In genomic region chr2:237352279-237352845, GRCh38 we compare ENCODE assay signal across 29 cellular contexts.
DNase-seq lines count a peak whose midpoint lies in the region; ATAC-seq and TF ChIP-seq lines count a peak whose summit lies in the region.
"Had no signal": no experiment of that assay in that cellular context is flagged by ENCODE, and none has a peak within 500 bp of the region (broad histone marks: within the 10 kb centered on the region; RNA-seq: fewer than 3 reads in every experiment).

No MANE protein-coding gene starts in this region.

- H2AK5ac ChIP-seq in neuronal stem cell (ENCODE audit: low read depth, low read length), result no peak overlapping the region

- no peaks in the 10 kb centered on the region for H3F3A ChIP-seq in SK-N-SH (replicated peaks; ENCODE audit: insufficient read depth)

- WGBS in SK-N-SH (ENCODE audit: low lambda C conversion rate), result 63% methylated on average over 4 of the region's 6 CpGs
- WGBS in esophagus squamous epithelium, 2 donors, result 51 to 75% methylated on average over 4 to 5 of the region's 6 CpGs
- WGBS in neuronal stem cell (ENCODE audit: extremely low coverage in 2 of 2, insufficient read length in 2 of 2, insufficient replicate concordance in 1 of 2), 2 donors, result no CpG with 5 or more reads among the region's 6 CpGs

- TF ChIP-seq POLR2A in esophagus squamous epithelium (IDR thresholded peaks at IDR 0.05) (no peak), uterus (IDR thresholded peaks at IDR 0.05) (no peak)

- no peak overlapping the region for H3K4me3 ChIP-seq in SK-N-SH (ENCODE audit: low read depth in 2 of 2, low read length in 1 of 2)
- H3K4me3 ChIP-seq in esophagus squamous epithelium, result no peak overlapping the region
- no peak overlapping the region for H3K4me3 ChIP-seq in neuronal stem cell (ENCODE audit: low read length in 2 of 2)
- H3K4me3 ChIP-seq in uterus, result no peak overlapping the region
- H3K4me3 ChIP-seq: lower lobe of right lung, right lobe of liver, tibial nerve had no signal

- no peak for TF ChIP-seq RAD21 in SK-N-SH (IDR thresholded peaks at IDR 0.05; ENCODE audit: low read length)

- intact Hi-C loops in esophagus squamous epithelium (cut with DNase I), result no loop called here
- intact Hi-C loops in uterus (cut with DNase I; ENCODE audit: low total_unique reads), result no loop called here
- intact Hi-C loops in posterior cingulate gyrus (cut with DNase I), result no loop called here

- no peak overlapping the region for H3K18ac ChIP-seq in neuronal stem cell (ENCODE audit: low read length)

- TF ChIP-seq CTCF in SK-N-SH (IDR thresholded peaks at IDR 0.05) (no peak), esophagus squamous epithelium (IDR thresholded peaks at IDR 0.05) (no peak), uterus (IDR thresholded peaks at IDR 0.05) (no peak)

- POLR2A ChIA-PET in SK-N-SH (lab: Yijun Ruan, JAX), result no interaction called here

- no peak for TF ChIP-seq EP300 in SK-N-SH (IDR thresholded peaks at IDR 0.05; ENCODE audit: borderline replicate concordance in 1 of 2, low read depth in 1 of 2, low read length in 1 of 2)

- no peak overlapping the region for H2BK12ac ChIP-seq in neuronal stem cell (ENCODE audit: low read length)

- no peaks in the 10 kb centered on the region for H3K79me2 ChIP-seq in SK-N-SH (ENCODE audit: insufficient read depth)

- CTCF ChIA-PET in SK-N-SH (lab: Yijun Ruan, JAX), result interaction anchor here (0.7 kb wide), 1 partner anchor 159 kb away, joined by 3 read pairs; no protein-coding TSS in a partner anchor

- H3K4me2 ChIP-seq in SK-N-SH (no peak overlapping the region), neuronal stem cell (ENCODE audit: insufficient read depth, low read length, poor library complexity, severe bottlenecking) (no peak overlapping the region)

- no peak overlapping the region for H4K91ac ChIP-seq in neuronal stem cell (ENCODE audit: low read depth, low read length, poor library complexity)

- no peak overlapping the region for H2BK15ac ChIP-seq in neuronal stem cell (ENCODE audit: low read length)

- no peaks in the 10 kb centered on the region for H3K9me3 ChIP-seq in SK-N-SH
- H3K9me3 ChIP-seq in esophagus squamous epithelium, result no peaks in the 10 kb centered on the region
- H3K9me3 ChIP-seq in neuronal stem cell (replicated peaks in 1 of 2; ENCODE audit: control insufficient read depth in 2 of 2, insufficient read depth in 1 of 2, low read depth in 1 of 2, low read length in 2 of 2), result no peaks in the 10 kb centered on the region
- H3K9me3 ChIP-seq in uterus, result no peaks in the 10 kb centered on the region
- H3K9me3 ChIP-seq: lower lobe of right lung, right lobe of liver, tibial nerve had no signal

- no peak overlapping the region for H2BK120ac ChIP-seq in neuronal stem cell (ENCODE audit: low read depth, low read length)

- H3K27ac ChIP-seq in SK-N-SH (ENCODE audit: low read depth in 2 of 2, low read length in 1 of 2) (no peak overlapping the region), esophagus squamous epithelium (peak overlapping the region in 3 of 4 donors; percentile 55 to 65 (median 58)), neuronal stem cell (replicated peaks; ENCODE audit: low read length) (no peak overlapping the region), uterus (peak overlapping the region; percentile 69 to 83)
- H3K27ac ChIP-seq: brain microvascular endothelial cell, lower lobe of right lung, right lobe of liver, tibial nerve had no signal

- no peak overlapping the region for H4K8ac ChIP-seq in neuronal stem cell (ENCODE audit: low read depth, low read length)

- H4K20me1 ChIP-seq in SK-N-SH (ENCODE audit: insufficient read depth), result no peaks in the 10 kb centered on the region

- no peak overlapping the region for H2AFZ ChIP-seq in SK-N-SH (ENCODE audit: low read depth)
- no peak overlapping the region for H2AFZ ChIP-seq in neuronal stem cell (ENCODE audit: low read length)

- no peak overlapping the region for H2BK5ac ChIP-seq in neuronal stem cell (ENCODE audit: low read length)

- H3K36me3 ChIP-seq in SK-N-SH (replicated peaks in 1 of 2; ENCODE audit: control insufficient read depth in 1 of 2, insufficient read depth in 2 of 2, low read length in 1 of 2), result peaks cover 0 to 8% of the 10 kb centered on the region in 2 experiments
- H3K36me3 ChIP-seq in esophagus squamous epithelium, result peaks cover 0 to 43% (median 0%) of the 10 kb centered on the region in 3 donors
- no peaks in the 10 kb centered on the region for H3K36me3 ChIP-seq in neuronal stem cell (replicated peaks in 1 of 2; ENCODE audit: control insufficient read depth in 2 of 2, insufficient read depth in 2 of 2, low read length in 2 of 2)
- H3K36me3 ChIP-seq in uterus, result no peaks in the 10 kb centered on the region
- H3K36me3 ChIP-seq: right lobe of liver had no signal

- ATAC-seq in SK-N-SH treated with all-trans-retinoic acid at 6 μM for 48 hours, result peak; percentile 34; the same call in 1 of the 3 replicates
- ATAC-seq: activated T-helper 17 cell treated with anti-CD3 and anti-CD28 coated beads, Interleukin-2, amount 50 U/mL, for 72 hours; esophagus mucosa; lower lobe of right lung; right lobe of liver had no signal

- H3K23ac ChIP-seq in neuronal stem cell (ENCODE audit: low read depth, low read length, poor library complexity), result no peak overlapping the region

- H3K9ac ChIP-seq in SK-N-SH (no peak overlapping the region), neuronal stem cell (ENCODE audit: low read depth, low read length, poor library complexity) (peak overlapping the region; percentile 31)

- H3K9me2 ChIP-seq in SK-N-SH, result no peaks in the 10 kb centered on the region

- H3K4me1 ChIP-seq in SK-N-SH (ENCODE audit: control insufficient read depth in 1 of 2, insufficient read depth in 2 of 2, low read depth in 1 of 2, low read length in 1 of 2) (peaks cover 0 to 24% of the 10 kb centered on the region in 2 experiments; a peak in 2 of 4 replicates), esophagus squamous epithelium (peaks cover 0 to 52% (median 4%) of the 10 kb centered on the region in 3 donors), neuronal stem cell (ENCODE audit: control insufficient read depth in 2 of 2, insufficient read depth in 1 of 2, low read depth in 1 of 2, low read length in 2 of 2) (peaks cover 0 to 2% of the 10 kb centered on the region in 2 donors), uterus (peaks cover 0 to 5% of the 10 kb centered on the region in 2 donors)
- H3K4me1 ChIP-seq: lower lobe of right lung had no signal

- no peak overlapping the region for H3K14ac ChIP-seq in neuronal stem cell (ENCODE audit: low read length)

- H3K27me3 ChIP-seq in SK-N-SH (ENCODE audit: insufficient read depth), result no peaks in the 10 kb centered on the region
- peaks cover 0 to 26% (median 0%) of the 10 kb centered on the region in 4 donors for H3K27me3 ChIP-seq in esophagus squamous epithelium
- H3K27me3 ChIP-seq in neuronal stem cell (ENCODE audit: control insufficient read depth in 3 of 3, insufficient read depth in 3 of 3, low read depth in 1 of 3, low read length in 3 of 3), result peaks cover 0 to 19% (median 0%) of the 10 kb centered on the region in 3 experiments
- no peaks in the 10 kb centered on the region for H3K27me3 ChIP-seq in uterus
- H3K27me3 ChIP-seq: brain microvascular endothelial cell, right lobe of liver, tibial nerve had no signal

- no peak overlapping the region for H3K4ac ChIP-seq in neuronal stem cell (ENCODE audit: low read length)

- DNase-seq in SK-N-SH (no peak), esophagus squamous epithelium (lab: John Stamatoyannopoulos, UW) (no peak), neuronal stem cell (ENCODE audit: low spot score) (no peak), uterus (no peak), posterior cingulate gyrus (no peak)
- no peak for DNase-seq in activated CD4-positive, alpha-beta T cell treated with anti-CD3 and anti-CD28 coated beads, Interleukin-2, amount 50 U/mL, for 1 hour
- DNase-seq in activated CD4-positive, alpha-beta T cell treated with anti-CD3 and anti-CD28 coated beads for 48 hours, result no peak
- DNase-seq: activated CD4-positive, alpha-beta T cell treated with anti-CD3 and anti-CD28 coated beads, Interleukin-2, amount 50 U/mL, for 48 hours; activated CD4-positive, CD25-positive, alpha-beta regulatory T cell; activated naive CD4-positive, alpha-beta T cell treated with anti-CD3 and anti-CD28 coated beads, Interleukin-2, amount 50 U/mL, for 16 hours; AML-193; amniotic stem cell; brain microvascular endothelial cell; CD4-positive, CD25-positive, alpha-beta regulatory T cell; DND-41; hippocampal formation; lower lobe of right lung; MV-4-11; NCI-H1436 treated with DMSO at 0.1 percent for 48 hours; NCI-H2081 treated with DMSO at 0.1 percent for 48 hours; NCI-H226; right lobe of liver; RPMI8226; stimulated activated CD4-positive, alpha-beta T cell treated with anti-CD3 and anti-CD28 coated beads, Interleukin-4, amount 100 ng/mL, for 24 hours; T-helper 1 cell had no signal

- no peaks in the 10 kb centered on the region for H3K79me1 ChIP-seq in neuronal stem cell (ENCODE audit: low read depth, low read length)

TF ChIP-seq in SK-N-SH, 30 proteins besides CTCF, POLR2A, EP300 and RAD21:
- TF ChIP-seq PBX3 (IDR thresholded peaks at IDR 0.05) (no peak), CHD2 (IDR thresholded peaks at IDR 0.05; ENCODE audit: low read length, partially characterized antibody) (no peak), TAF1 (IDR thresholded peaks at IDR 0.05; ENCODE audit: borderline replicate concordance, low read depth, low read length) (no peak)

Comparison
In these comparisons a context has a peak if more than half of its experiments do, and no peak if none do; other contexts are left out.
1. H3K27ac ChIP-seq: peak in esophagus squamous epithelium (3 of 4) and uterus (2 of 2); none in SK-N-SH (0 of 2) and neuronal stem cell (single experiment).